ENCODE assay signal across 13 cellular contexts in genomic region chr16:726188-726437, GRCh38. TPM values are rescaled to one million over a fixed set of nuclear protein-coding genes. Genes with fewer than 3 reads are reported as not detected.
DNase-seq lines count a peak whose midpoint lies in the region; TF ChIP-seq lines count a peak whose summit lies in the region.
"Had no signal": no experiment of that assay in that cellular context is flagged by ENCODE, and none has a peak within 500 bp of the region (broad histone marks: within the 10 kb centered on the region; RNA-seq: fewer than 3 reads in every experiment).

No MANE protein-coding gene starts in this region.

- H3K36me3 Mint-ChIP-seq in CD4-positive, alpha-beta memory T cell: no peaks in the 10 kb centered on the region

- peaks cover 0 to 11% (median 0%) of the 10 kb centered on the region in 4 donors for H3K4me1 Mint-ChIP-seq in CD4-positive, alpha-beta memory T cell

- no peaks in the 10 kb centered on the region for H3K9me2 ChIP-seq in neural cell (ENCODE audit: insufficient read depth, low read length)

- peaks cover 0 to 2% (median 0%) of the 10 kb centered on the region in 8 donors for H3K9me3 Mint-ChIP-seq in CD4-positive, alpha-beta memory T cell

- no peak overlapping the region for H3K4me3 ChIP-seq in CD4-positive, alpha-beta memory T cell (ENCODE audit: low read length in 2 of 2)
- H3K4me3 ChIP-seq in HFF-Myc (replicated peaks; ENCODE audit: low read depth, low read length): 0 out of 2 replicates have a peak overlapping the region, but pooled peaks have one; percentile 31
- no peak overlapping the region for H3K4me3 ChIP-seq in mammary epithelial cell (replicated peaks in 1 of 3; ENCODE audit: insufficient read depth in 1 of 3, low read depth in 2 of 3, low read length in 3 of 3)
- H3K4me3 ChIP-seq in neural cell (ENCODE audit: low read length): no peak overlapping the region

- H4K20me1 ChIP-seq in mammary epithelial cell (ENCODE audit: insufficient read depth, low read length) (no peaks in the 10 kb centered on the region), neural cell (ENCODE audit: insufficient read depth) (no peaks in the 10 kb centered on the region)

- dilution Hi-C loops in mammary epithelial cell (cut with HindIII; ENCODE audit: low sequenced_read_pairs): no loop called here

- H2AFZ ChIP-seq in mammary epithelial cell (ENCODE audit: low read depth, low read length) (peak overlapping the region; percentile 2), neural cell (ENCODE audit: low read depth, low read length) (no peak overlapping the region)

- H3K4me3 Mint-ChIP-seq in CD4-positive, alpha-beta memory T cell: peak overlapping the region in 3 of 8 donors; percentile 20 to 83 (median 79)

- no peaks in the 10 kb centered on the region for H3F3A ChIP-seq in neural cell (ENCODE audit: insufficient read depth, low read length, poor library complexity, severe bottlenecking)

- CTCF ChIA-PET in CD4-positive, alpha-beta memory T cell (lab: Charles Lee; ENCODE audit: partially characterized antibody): interaction anchor here (0.9 kb wide), 2 partner anchors 12 to 30 kb away, joined by 3 read pairs; no protein-coding TSS in a partner anchor
- CTCF ChIA-PET in mammary epithelial cell (lab: Charles Lee; ENCODE audit: low non-redundant PET): interaction anchor here (0.6 kb wide), 1 partner anchor 15 kb away, joined by 3 read pairs; the partner anchor contains the start of gene CIAO3

- H3K27ac Mint-ChIP-seq in CD4-positive, alpha-beta memory T cell: peak overlapping the region in 4 of 7 donors; percentile 23 to 86 (median 57)

- H3K79me2 ChIP-seq in mammary epithelial cell (ENCODE audit: insufficient read depth, low read length) (no peaks in the 10 kb centered on the region), neural cell (replicated peaks; ENCODE audit: insufficient read depth, low read length) (no peaks in the 10 kb centered on the region)

- in situ Hi-C loops in mammary epithelial cell (cut with MboI; ENCODE audit: low sequenced_read_pairs in 2 of 2): no loop called here

- H3K27me3 ChIP-seq in CD4-positive, alpha-beta memory T cell (ENCODE audit: insufficient read depth, low read length): no peaks in the 10 kb centered on the region
- no peaks in the 10 kb centered on the region for H3K27me3 ChIP-seq in mammary epithelial cell (ENCODE audit: insufficient read depth, low read length)
- H3K27me3 ChIP-seq in neural cell (ENCODE audit: insufficient read depth, low read depth, low read length): peaks cover 7% of the 10 kb centered on the region
- H3K27me3 ChIP-seq: adrenal gland, vagina had no signal

- H3K27me3 Mint-ChIP-seq in CD4-positive, alpha-beta memory T cell: no peaks in the 10 kb centered on the region

- H3K9me3 ChIP-seq in CD4-positive, alpha-beta memory T cell (ENCODE audit: control insufficient read depth in 1 of 2, low read length in 2 of 2): no peaks in the 10 kb centered on the region
- H3K9me3 ChIP-seq in mammary epithelial cell (replicated peaks; ENCODE audit: insufficient read depth, low read length): no peaks in the 10 kb centered on the region
- no peaks in the 10 kb centered on the region for H3K9me3 ChIP-seq in neural cell (ENCODE audit: low read length)
- H3K9me3 ChIP-seq: adrenal gland, vagina had no signal

- no peak for TF ChIP-seq RAD21 in neural cell (conservative IDR thresholded peaks at IDR 0.05)

- no peak for TF ChIP-seq CTCF in HFF-Myc (IDR thresholded peaks at IDR 0.05; ENCODE audit: low read depth, low read length, missing control alignments)
- TF ChIP-seq CTCF in mammary epithelial cell (conservative IDR thresholded peaks at IDR 0.05 in 1 of 2, IDR thresholded peaks at IDR 0.05 in 1 of 2; ENCODE audit: extremely low read depth in 1 of 2, insufficient read depth in 1 of 2, low read depth in 1 of 2, low read length in 2 of 2): no peak
- no peak for TF ChIP-seq CTCF in neural cell (IDR thresholded peaks at IDR 0.05; ENCODE audit: poor library complexity, severe bottlenecking)

- BruUV-seq in mammary epithelial cell (replicated peaks; lab: Mats Ljungman, UMichigan): no TSS peak

- no peaks in the 10 kb centered on the region for H3K36me3 ChIP-seq in CD4-positive, alpha-beta memory T cell (ENCODE audit: insufficient read depth, low read length)
- no peaks in the 10 kb centered on the region for H3K36me3 ChIP-seq in mammary epithelial cell (ENCODE audit: insufficient read depth, low read length)
- no peaks in the 10 kb centered on the region for H3K36me3 ChIP-seq in neural cell (ENCODE audit: insufficient read depth, low read length)
- H3K36me3 ChIP-seq: adrenal gland, vagina had no signal

- DNase-seq in CD4-positive, alpha-beta memory T cell: no peak
- DNase-seq in HFF-Myc (ENCODE audit: extremely low read depth, low read depth): no peak
- no peak for DNase-seq in mammary epithelial cell
- DNase-seq in SIG-M5 (lab: John Stamatoyannopoulos, UW): no peak
- DNase-seq in NCI-H2196 (lab: John Stamatoyannopoulos, UW; ENCODE audit: unreplicated experiment): no peak
- DNase-seq in central memory CD4-positive, alpha-beta T cell: no peak
- DNase-seq in NCI-H1930 (lab: John Stamatoyannopoulos, UW): no peak
- DNase-seq: activated CD8-positive, alpha-beta memory T cell treated with anti-CD3 and anti-CD28 coated beads for 24 hours; effector CD4-positive, alpha-beta T cell; NCI-H1092 had no signal

- POLR2A ChIA-PET in CD4-positive, alpha-beta memory T cell (lab: Charles Lee; ENCODE audit: partially characterized antibody): interaction anchor here (1.1 to 12.9 kb wide), 6 partner anchors 11 to 62 kb away, joined by 3 to 166 read pairs (median 11); partner anchors contain the start of genes CHTF18, CIAO3, METRN and RPUSD1

- no peak for TF ChIP-seq EP300 in neural cell (conservative IDR thresholded peaks at IDR 0.05; ENCODE audit: poor library complexity, severe bottlenecking)

- H3K4me2 ChIP-seq in mammary epithelial cell (ENCODE audit: insufficient read depth, low read depth, low read length) (peak overlapping the region; percentile 99), neural cell (ENCODE audit: low read length) (no peak overlapping the region)

- intact Hi-C loops in CD4-positive, alpha-beta memory T cell (cut with micrococcal nuclease): loop anchor here (2.0 kb wide), 1 partner anchor 15 kb away; the partner anchor contains the start of gene CIAO3
- intact Hi-C loops in mammary epithelial cell (cut with micrococcal nuclease): no loop called here

- H3K9ac ChIP-seq in mammary epithelial cell (ENCODE audit: insufficient read depth, low read length) (no peak overlapping the region), neural cell (ENCODE audit: low read length) (peak overlapping the region; percentile 9)

- no peak overlapping the region for H3K27ac ChIP-seq in CD4-positive, alpha-beta memory T cell (ENCODE audit: low read depth, low read length)
- H3K27ac ChIP-seq in mammary epithelial cell (ENCODE audit: insufficient read depth, low read depth, low read length) (no peak overlapping the region), neural cell (ENCODE audit: low read length) (no peak overlapping the region)
- H3K27ac ChIP-seq: vagina had no signal

- 12% methylated on average over 7 of the region's 9 CpGs for WGBS in mammary epithelial cell (ENCODE audit: low coverage, missing lambda C conversion rate)

- H3K4me1 ChIP-seq in CD4-positive, alpha-beta memory T cell (ENCODE audit: insufficient read depth, low read length): peaks cover 20% of the 10 kb centered on the region
- H3K4me1 ChIP-seq in mammary epithelial cell (ENCODE audit: insufficient read depth, low read length): peaks cover 32% of the 10 kb centered on the region

RNA-seq across cellular contexts. Expression of gene CCDC78, which starts 0.1 kb away (rescaled TPM):
- total RNA-seq in CD4-positive, alpha-beta memory T cell: 1 to 10 TPM; 4.5 to 5.1 TPM
- not detected for polyA plus RNA-seq in CD4-positive, alpha-beta memory T cell
- total RNA-seq in mammary epithelial cell: 1 to 10 TPM; 3.0 to 5.8 TPM
- polyA plus RNA-seq in mammary epithelial cell (3.5 TPM), neural cell (8.8 and 10.7 TPM in 2 replicates)
- polyA minus RNA-seq in mammary epithelial cell (not detected), neural cell (3.6 and 5.8 TPM in 2 replicates)

RNA-seq across cellular contexts. Expression of gene HAGHL, which starts 0.8 kb away (rescaled TPM):
- total RNA-seq in CD4-positive, alpha-beta memory T cell: 10 to 100 TPM; 17.2 to 24.4 TPM
- 1 to 10 TPM; 2.2 to 4.0 TPM for polyA plus RNA-seq in CD4-positive, alpha-beta memory T cell
- total RNA-seq in mammary epithelial cell: 10 to 100 TPM in 1 of 2 donors, 1 to 10 TPM in 1; 8.0 to 20.2 TPM
- polyA plus RNA-seq in mammary epithelial cell: 8.0 TPM
- 1.0 TPM for polyA minus RNA-seq in mammary epithelial cell
- 28.3 and 37.6 TPM in 2 replicates for polyA plus RNA-seq in neural cell
- polyA minus RNA-seq in neural cell: 5.4 and 8.0 TPM in 2 replicates

RNA-seq across cellular contexts. Expression of gene ANTKMT, which starts 5.2 kb away (rescaled TPM):
- total RNA-seq in CD4-positive, alpha-beta memory T cell: 10 to 100 TPM; 21.5 to 23.5 TPM
- 10 to 100 TPM; 14.5 to 36.4 TPM for polyA plus RNA-seq in CD4-positive, alpha-beta memory T cell
- 10 to 100 TPM; 13.5 to 35.4 TPM for total RNA-seq in mammary epithelial cell
- 12.6 TPM for polyA plus RNA-seq in mammary epithelial cell
- polyA minus RNA-seq in mammary epithelial cell: 0.72 TPM
- 73.4 and 98.7 TPM in 2 replicates for polyA plus RNA-seq in neural cell
- 10.5 and 18.7 TPM in 2 replicates for polyA minus RNA-seq in neural cell

RNA-seq across cellular contexts. Expression of gene METRN, which starts 11.2 kb away (rescaled TPM):
- 1 to 10 TPM; 6.9 to 7.7 TPM for total RNA-seq in CD4-positive, alpha-beta memory T cell
- 10 to 100 TPM in 1 of 2 donors, 1 to 10 TPM in 1; 8.3 to 18.8 TPM for polyA plus RNA-seq in CD4-positive, alpha-beta memory T cell
- total RNA-seq in mammary epithelial cell: 10 to 100 TPM; 22.2 to 53.1 TPM
- 15.0 TPM for polyA plus RNA-seq in mammary epithelial cell
- 2.5 TPM for polyA minus RNA-seq in mammary epithelial cell
- polyA plus RNA-seq in neural cell: 37.6 and 56.1 TPM in 2 replicates
- polyA minus RNA-seq in neural cell: 16.4 and 20.0 TPM in 2 replicates

RNA-seq across cellular contexts. Expression of gene CIAO3, which starts 14.7 kb away (rescaled TPM):
- 10 to 100 TPM; 58.2 TPM for total RNA-seq in CD4-positive, alpha-beta memory T cell
- polyA plus RNA-seq in CD4-positive, alpha-beta memory T cell: 10 to 100 TPM; 10.8 to 26.1 TPM
- total RNA-seq in mammary epithelial cell: 10 to 100 TPM; 28.7 to 28.8 TPM
- polyA plus RNA-seq in mammary epithelial cell: 19.9 TPM
- polyA minus RNA-seq in mammary epithelial cell: 9.3 TPM
- 57.8 and 62.4 TPM in 2 replicates for polyA plus RNA-seq in neural cell
- 33.1 and 45.3 TPM in 2 replicates for polyA minus RNA-seq in neural cell
